In the genomic region with DNA sequence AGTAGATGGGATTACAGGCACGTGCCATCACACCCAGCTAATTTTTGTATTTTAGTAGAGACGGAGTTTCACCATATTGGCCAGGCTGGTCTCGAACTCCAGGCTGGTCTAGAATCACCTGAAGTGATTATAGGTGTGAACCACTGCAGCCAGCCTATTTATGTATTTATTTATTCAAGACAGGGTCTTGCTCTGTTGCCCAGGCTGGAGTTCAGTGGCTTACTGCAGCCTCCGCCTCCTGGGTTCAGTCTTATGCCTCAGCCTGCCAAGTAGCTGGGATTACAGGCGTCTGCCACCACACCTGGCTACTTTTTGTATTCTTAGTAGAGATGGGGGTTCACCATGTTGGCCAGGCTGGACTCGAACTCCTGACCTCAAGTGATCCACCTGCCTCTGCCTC, we compare ENCODE assay signal across 10 cellular contexts. TPM values are rescaled to one million over a fixed set of nuclear protein-coding genes. Genes with fewer than 3 reads are reported as not detected.
DNase-seq lines count a peak whose midpoint lies in the region; FAIRE-seq and TF ChIP-seq lines count a peak whose summit lies in the region.
"Not testable (repeated sequence)": the region's sequence is repeated elsewhere in the genome, so short reads cannot be mapped to it uniquely, and the experiment has no call there.
"Had no signal": no experiment of that assay in that cellular context is flagged by ENCODE, and none has a peak within 500 bp of the region (broad histone marks: within the 10 kb centered on the region; RNA-seq: fewer than 3 reads in every experiment).

No MANE protein-coding gene starts in this region.

- H3K4me2 ChIP-seq in astrocyte (ENCODE audit: low read length), result peak overlapping the region; percentile 62
- H3K4me2 ChIP-seq in skeletal muscle satellite cell (ENCODE audit: low read length), result peak overlapping the region; percentile 67

- peaks cover 25% of the 10 kb centered on the region for H4K20me1 ChIP-seq in astrocyte (ENCODE audit: insufficient read depth, low read length)

- POLR2A ChIA-PET in AG04450 (lab: Yijun Ruan, JAX), result not testable (repeated sequence)

- CTCF ChIA-PET in AG04450 (lab: Charles Lee), result interaction anchor here (2.0 kb wide), 1 partner anchor 13 kb away, joined by 9 read pairs; no protein-coding TSS in a partner anchor

- 95% methylated on average over 6 of the region's 6 CpGs for WGBS in suprapubic skin

- TF ChIP-seq EP300 in suprapubic skin (IDR thresholded peaks at IDR 0.05), result not testable (repeated sequence)

- H3K4me3 ChIP-seq in AG04450 (ENCODE audit: low read depth, low read length); HUES48 (ENCODE audit: low read depth, low read length); astrocyte (ENCODE audit: insufficient read depth, low read depth, low read length); skeletal muscle satellite cell (ENCODE audit: low read length); suprapubic skin: not testable (repeated sequence)

- peaks cover 30% of the 10 kb centered on the region for H3K4me1 Mint-ChIP-seq in activated CD4-positive, alpha-beta T cell treated with anti-CD3 and anti-CD28 coated beads, Interleukin-2, amount 10 ng/mL, durations not matched to agents 24 days and 14 days
- H3K4me1 Mint-ChIP-seq in astrocyte (ENCODE audit: low read depth, unreplicated experiment), result peaks cover 16% of the 10 kb centered on the region
- H3K4me1 Mint-ChIP-seq in nephron, result peaks cover 40% of the 10 kb centered on the region

- not testable (repeated sequence) for TF ChIP-seq CTCF in AG04450 (IDR thresholded peaks at IDR 0.05; ENCODE audit: low read depth, low read length); astrocyte (IDR thresholded peaks at IDR 0.05; ENCODE audit: insufficient read depth, low read depth, low read length); nephron (IDR thresholded peaks at IDR 0.05; ENCODE audit: unreplicated experiment in 3 of 3); suprapubic skin (IDR thresholded peaks at IDR 0.05)

- not testable (repeated sequence) for H3K9ac ChIP-seq in HUES48 (ENCODE audit: low read depth, low read length)
- H3K9ac ChIP-seq in astrocyte (ENCODE audit: low read length), result peak overlapping the region; percentile 80
- peak overlapping the region; percentile 83 for H3K9ac ChIP-seq in skeletal muscle satellite cell (ENCODE audit: low read depth, low read length)

- H3K9me3 Mint-ChIP-seq in activated CD4-positive, alpha-beta T cell treated with anti-CD3 and anti-CD28 coated beads, Interleukin-2, amount 10 ng/mL, durations not matched to agents 24 days and 14 days; astrocyte (ENCODE audit: unreplicated experiment); nephron: not testable (repeated sequence)

- H3K4me1 ChIP-seq in HUES48 (ENCODE audit: control insufficient read depth, insufficient read depth, low read length) (peaks cover 18% of the 10 kb centered on the region), astrocyte (ENCODE audit: insufficient read depth, low read length) (peaks cover 36% of the 10 kb centered on the region), skeletal muscle satellite cell (ENCODE audit: control insufficient read depth, insufficient read depth, low read length) (peaks cover 54% of the 10 kb centered on the region), suprapubic skin (peaks cover 51% of the 10 kb centered on the region)

- H2AFZ ChIP-seq in astrocyte (ENCODE audit: low read depth, low read length), result not testable (repeated sequence)

- H3K79me2 ChIP-seq in astrocyte (ENCODE audit: insufficient read depth, low read length), result peaks cover 69% of the 10 kb centered on the region

- DNase-seq in AG04450 (ENCODE audit: low read depth, low spot score); activated CD4-positive, alpha-beta T cell treated with anti-CD3 and anti-CD28 coated beads, Interleukin-2, amount 10 ng/mL, durations not matched to agents 24 days and 14 days; astrocyte (ENCODE audit: low read depth); epithelial cell of prostate (ENCODE audit: low read depth, low spot score); suprapubic skin (ENCODE audit: low spot score in 2 of 2): not testable (repeated sequence)

- not testable (repeated sequence) for H3K4me3 Mint-ChIP-seq in activated CD4-positive, alpha-beta T cell treated with anti-CD3 and anti-CD28 coated beads, Interleukin-2, amount 10 ng/mL, durations not matched to agents 24 days and 14 days; astrocyte (ENCODE audit: unreplicated experiment)
- H3K4me3 Mint-ChIP-seq in nephron, result peak overlapping the region; percentile 8 to 52 (median 34)

- not testable (repeated sequence) for FAIRE-seq in astrocyte (lab: Jason Lieb, UNC)

- not testable (repeated sequence) for H3K9me3 ChIP-seq in AG04450 (ENCODE audit: control insufficient read depth, insufficient read depth, low read length); HUES48 (ENCODE audit: control insufficient read depth, insufficient read depth, low read length); astrocyte (ENCODE audit: insufficient read depth, low read depth, low read length); skeletal muscle satellite cell (replicated peaks; ENCODE audit: low read length); suprapubic skin

- H3K36me3 Mint-ChIP-seq in activated CD4-positive, alpha-beta T cell treated with anti-CD3 and anti-CD28 coated beads, Interleukin-2, amount 10 ng/mL, durations not matched to agents 24 days and 14 days (ENCODE audit: low read depth), result peaks cover 65% of the 10 kb centered on the region
- not testable (repeated sequence) for H3K36me3 Mint-ChIP-seq in astrocyte (ENCODE audit: low read depth, unreplicated experiment)
- H3K36me3 Mint-ChIP-seq in nephron (ENCODE audit: low read depth), result peaks cover 59% of the 10 kb centered on the region

- H3K27me3 Mint-ChIP-seq in activated CD4-positive, alpha-beta T cell treated with anti-CD3 and anti-CD28 coated beads, Interleukin-2, amount 10 ng/mL, durations not matched to agents 24 days and 14 days; astrocyte (ENCODE audit: low read depth, unreplicated experiment); nephron (ENCODE audit: low read depth): not testable (repeated sequence)

- TF ChIP-seq POLR2A in suprapubic skin (IDR thresholded peaks at IDR 0.05), result not testable (repeated sequence)

- H3K27ac Mint-ChIP-seq in activated CD4-positive, alpha-beta T cell treated with anti-CD3 and anti-CD28 coated beads, Interleukin-2, amount 10 ng/mL, durations not matched to agents 24 days and 14 days, result peak overlapping the region; percentile 9
- H3K27ac Mint-ChIP-seq in astrocyte (ENCODE audit: unreplicated experiment), result not testable (repeated sequence)
- peak overlapping the region in 2 of 3 experiments; percentile 81 to 91 for H3K27ac Mint-ChIP-seq in nephron

- H3K36me3 ChIP-seq in HUES48 (ENCODE audit: control insufficient read depth, insufficient read depth, low read length) (peaks cover 73% of the 10 kb centered on the region), astrocyte (ENCODE audit: insufficient read depth, low read length) (peaks cover 26% of the 10 kb centered on the region), skeletal muscle satellite cell (ENCODE audit: insufficient read depth, low read length) (peaks cover 58% of the 10 kb centered on the region), suprapubic skin (peaks cover 69% of the 10 kb centered on the region)

- H3K27ac ChIP-seq in AG04450 (ENCODE audit: low read depth, low read length), result peak overlapping the region; percentile 90
- peak overlapping the region; percentile 4 for H3K27ac ChIP-seq in HUES48 (ENCODE audit: low read depth, low read length)
- peak overlapping the region; percentile 95 for H3K27ac ChIP-seq in astrocyte (ENCODE audit: low read depth, low read length)
- H3K27ac ChIP-seq in epithelial cell of prostate, result peak overlapping the region; percentile 80
- peak overlapping the region; percentile 17 for H3K27ac ChIP-seq in suprapubic skin

- intact Hi-C loops in activated CD4-positive, alpha-beta T cell treated with anti-CD3 and anti-CD28 coated beads, Interleukin-2, amount 10 ng/mL, durations not matched to agents 24 days and 14 days (cut with micrococcal nuclease), result not testable (repeated sequence)

- not testable (repeated sequence) for H3K27me3 ChIP-seq in AG04450 (ENCODE audit: control insufficient read depth, insufficient read depth, low read length); HUES48 (ENCODE audit: control insufficient read depth, insufficient read depth, low read length); astrocyte (ENCODE audit: insufficient read depth, low read length); skeletal muscle satellite cell (ENCODE audit: control insufficient read depth, insufficient read depth, low read length); suprapubic skin

RNA-seq across cellular contexts. Expression of gene GADD45GIP1, which starts 5.0 kb away (rescaled TPM):
- polyA plus RNA-seq in AG04450 (2011; rRNA removed), result 31.6 and 35.1 TPM in 2 replicates
- 8.0 and 9.4 TPM in 2 replicates for polyA minus RNA-seq in AG04450 (2011; rRNA and poly(A)+ RNA removed)
- total RNA-seq in activated CD4-positive, alpha-beta T cell treated with anti-CD3 and anti-CD28 coated beads, Interleukin-2, amount 10 ng/mL, durations not matched to agents 24 days and 14 days, result 32.4 and 34.4 TPM in 2 replicates
- total RNA-seq in astrocyte, result 34.0 and 35.5 TPM in 2 replicates
- 21.3 and 26.4 TPM in 2 replicates for total RNA-seq in skeletal muscle satellite cell (2012; rRNA removed)
- total RNA-seq in suprapubic skin, result 10 to 100 TPM; 20.4 to 31.0 (median 24.8) TPM

RNA-seq across cellular contexts. Expression of gene RAD23A, which starts 6.4 kb away (rescaled TPM):
- 36.2 and 41.4 TPM in 2 replicates for polyA plus RNA-seq in AG04450 (2011; rRNA removed)
- 34.1 and 41.5 TPM in 2 replicates for polyA minus RNA-seq in AG04450 (2011; rRNA and poly(A)+ RNA removed)
- total RNA-seq in activated CD4-positive, alpha-beta T cell treated with anti-CD3 and anti-CD28 coated beads, Interleukin-2, amount 10 ng/mL, durations not matched to agents 24 days and 14 days, result 208 and 212 TPM in 2 replicates
- total RNA-seq in astrocyte (40.6 and 48.5 TPM in 2 replicates), suprapubic skin (100 to 1,000 TPM in 3 of 4 donors, 10 to 100 TPM in 1; 95.4 to 120 (median 109) TPM)
- total RNA-seq in skeletal muscle satellite cell (2012; rRNA removed), result 95.3 and 119 TPM in 2 replicates

RNA-seq across cellular contexts. Expression of gene CALR, which starts 13.6 kb away (rescaled TPM):
- 1,597 and 1,650 TPM in 2 replicates for polyA plus RNA-seq in AG04450 (2011; rRNA removed)
- polyA minus RNA-seq in AG04450 (2011; rRNA and poly(A)+ RNA removed), result 1,727 and 1,897 TPM in 2 replicates
- total RNA-seq in activated CD4-positive, alpha-beta T cell treated with anti-CD3 and anti-CD28 coated beads, Interleukin-2, amount 10 ng/mL, durations not matched to agents 24 days and 14 days, result 987 and 994 TPM in 2 replicates
- 2,193 and 2,309 TPM in 2 replicates for total RNA-seq in astrocyte
- 2,097 and 2,142 TPM in 2 replicates for total RNA-seq in skeletal muscle satellite cell (2012; rRNA removed)
- 100 to 1,000 TPM; 131 to 285 (median 237) TPM for total RNA-seq in suprapubic skin

RNA-seq across cellular contexts. Expression of gene DAND5, which starts 17.3 kb away (rescaled TPM):
- polyA plus RNA-seq in AG04450 (2011; rRNA removed), result not detected in 2 replicates
- polyA minus RNA-seq in AG04450 (2011; rRNA and poly(A)+ RNA removed), result not detected in 2 replicates
- total RNA-seq in activated CD4-positive, alpha-beta T cell treated with anti-CD3 and anti-CD28 coated beads, Interleukin-2, amount 10 ng/mL, durations not matched to agents 24 days and 14 days, result 0.12 TPM in 1 of 2 replicates, not detected in the other
- total RNA-seq in astrocyte, result 0.14 TPM in 1 of 2 replicates, not detected in the other
- total RNA-seq in skeletal muscle satellite cell (2012; rRNA removed), result not detected in 2 replicates
- not detected for total RNA-seq in suprapubic skin
- total RNA-seq: activated B cell treated with CpG ODN at 0.5 μM for 24 hours; activated naive CD8-positive, alpha-beta T cell treated with anti-CD3 and anti-CD28 coated beads for 36 hours had no signal

RNA-seq across cellular contexts. Expression of gene FARSA, which starts 18.5 kb away (rescaled TPM):
- 13.5 and 23.0 TPM in 2 replicates for polyA plus RNA-seq in AG04450 (2011; rRNA removed)
- 19.9 and 28.6 TPM in 2 replicates for polyA minus RNA-seq in AG04450 (2011; rRNA and poly(A)+ RNA removed)
- 202 and 208 TPM in 2 replicates for total RNA-seq in activated CD4-positive, alpha-beta T cell treated with anti-CD3 and anti-CD28 coated beads, Interleukin-2, amount 10 ng/mL, durations not matched to agents 24 days and 14 days
- 76.7 and 80.4 TPM in 2 replicates for total RNA-seq in astrocyte
- total RNA-seq in skeletal muscle satellite cell (2012; rRNA removed), result 86.7 and 94.8 TPM in 2 replicates
- total RNA-seq in suprapubic skin, result 10 to 100 TPM; 49.0 to 60.6 (median 50.9) TPM

Comparison
In these comparisons a context has a peak if more than half of its experiments do, and no peak if none do; other contexts are left out.
1. H3K27ac ChIP-seq: peak in every context shown above with its lines; median percentile 95 in astrocyte; 90 in AG04450; 80 in epithelial cell of prostate; 17 in suprapubic skin; 4 in HUES48.